Comparison of ENCODE assay signal across 18 cellular contexts in the genomic region with DNA sequence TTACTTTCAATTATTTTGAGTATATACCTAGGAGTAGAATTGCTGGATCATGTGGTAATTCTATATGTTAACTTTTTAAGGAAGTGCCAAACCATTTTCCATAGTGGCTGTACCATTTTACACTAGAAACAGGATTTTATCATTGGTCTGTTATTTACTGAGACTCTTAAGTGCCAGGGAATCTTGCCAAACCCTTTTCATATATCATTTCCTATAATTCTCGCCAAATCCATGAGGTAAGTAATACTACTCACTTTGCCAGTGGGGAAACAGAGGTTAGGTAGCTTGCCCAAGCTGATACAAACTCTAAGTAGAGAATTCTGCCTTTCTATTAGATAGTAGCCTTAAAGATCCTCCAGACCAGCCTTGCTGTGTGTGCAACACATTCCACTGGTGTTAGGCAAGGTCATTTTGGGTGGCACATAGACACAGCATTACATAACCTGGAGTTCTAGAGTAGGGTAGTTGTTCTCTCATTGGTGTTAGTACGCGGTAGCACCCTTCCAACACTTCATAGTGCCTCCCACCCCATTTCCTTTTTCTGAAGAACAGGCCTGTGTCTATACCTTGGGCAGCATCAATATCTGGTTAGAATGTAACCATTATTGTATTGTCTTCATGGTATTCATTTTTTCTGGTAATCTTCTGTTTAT.
DNase-seq lines count a peak whose midpoint lies in the region; ATAC-seq, FAIRE-seq and TF ChIP-seq lines count a peak whose summit lies in the region.
"Had no signal": no experiment of that assay in that cellular context is flagged by ENCODE, and none has a peak within 500 bp of the region (broad histone marks: within the 10 kb centered on the region; RNA-seq: fewer than 3 reads in every experiment).

No MANE protein-coding gene starts in this region.

- H3K27ac ChIP-seq in psoas muscle, result no peak overlapping the region
- H3K27ac ChIP-seq in kidney (ENCODE audit: low read depth in 2 of 2, low read length in 2 of 2), result no peak overlapping the region
- H3K27ac ChIP-seq: KMS-11, neutrophil, SJCRH30, thoracic aorta had no signal

- H3K36me3 ChIP-seq in psoas muscle (ENCODE audit: insufficient read depth in 1 of 2, low read depth in 1 of 2) (no peaks in the 10 kb centered on the region), kidney (ENCODE audit: control insufficient read depth in 1 of 2, insufficient read depth in 2 of 2, low read length in 2 of 2) (no peaks in the 10 kb centered on the region)
- H3K36me3 ChIP-seq: neutrophil, SJCRH30, thoracic aorta had no signal

- FAIRE-seq in GM12891 (lab: Jason Lieb, UNC), result peak; percentile 26
- FAIRE-seq in kidney (lab: Jason Lieb, UNC), result no peak
- FAIRE-seq: colon, endometrium had no signal

- intact Hi-C loops in psoas muscle (cut with DNase I) (no loop called here), kidney (cut with DNase I) (no loop called here)

- TF ChIP-seq POLR2A in GM12891 (IDR thresholded peaks at IDR 0.05; ENCODE audit: low read depth, low read length), result no peak

- H3K9me3 ChIP-seq in psoas muscle (no peaks in the 10 kb centered on the region), kidney (ENCODE audit: control insufficient read depth in 1 of 2, low read length in 2 of 2) (no peaks in the 10 kb centered on the region)
- H3K9me3 ChIP-seq: Caco-2, neutrophil, SJCRH30, thoracic aorta had no signal

- WGBS in psoas muscle, 3 donors, result 46 to 61% (median 50%) methylated on average over 3 of the region's 3 CpGs

- DNase-seq in GM12891 (ENCODE audit: insufficient read length, low spot score), result no peak
- DNase-seq in NCI-H2029 treated with DMSO at 0.1 percent for 48 hours (lab: John Stamatoyannopoulos, UW), result peak; percentile 22
- peak; percentile 76 for DNase-seq in fibroblast of the aortic adventitia (ENCODE audit: low read depth)
- DNase-seq in psoas muscle, result no peak
- no peak for DNase-seq in iPS-NIHi11 (ENCODE audit: low spot score)
- DNase-seq in kidney, result no peak
- no peak for DNase-seq in stimulated activated CD4-positive, alpha-beta T cell treated with anti-CD3 and anti-CD28 coated beads, Interleukin-4, amount 100 ng/mL, for 4 hours
- DNase-seq: activated CD8-positive, alpha-beta memory T cell treated with anti-CD3 and anti-CD28 coated beads for 24 hours; activated T-cell treated with anti-CD3 and anti-CD28 coated beads, Interleukin-2, amount 50 U/mL, for 72 hours; Caco-2; foreskin fibroblast; kidney glomerular epithelial cell; SJCRH30 had no signal

- no peak overlapping the region for H3K9ac ChIP-seq in kidney (ENCODE audit: low read length in 2 of 2)
- H3K9ac ChIP-seq: KMS-11 had no signal

- H3K27me3 ChIP-seq in psoas muscle (ENCODE audit: insufficient read depth in 3 of 3, low read length in 2 of 3), result no peaks in the 10 kb centered on the region
- H3K27me3 ChIP-seq: neutrophil, SJCRH30 had no signal

- H3K4me1 ChIP-seq in psoas muscle (peaks cover 88% of the 10 kb centered on the region), kidney (ENCODE audit: control insufficient read depth in 1 of 2, insufficient read depth in 1 of 2, low read depth in 1 of 2, low read length in 2 of 2) (peaks cover 30 to 36% of the 10 kb centered on the region in 2 donors)
- H3K4me1 ChIP-seq: Caco-2 had no signal

- H3K4me3 ChIP-seq in fibroblast of the aortic adventitia (ENCODE audit: low read depth, low read length) (no peak overlapping the region), psoas muscle (no peak overlapping the region), kidney (ENCODE audit: low read length in 2 of 2) (no peak overlapping the region)
- H3K4me3 ChIP-seq: SJCRH30, thoracic aorta had no signal

- peak in 3 of 4 donors; percentile 50 to 68 (median 57) for ATAC-seq in psoas muscle
- ATAC-seq: activated T-cell treated with anti-CD3 and anti-CD28 coated beads, Interleukin-2, amount 50 U/mL, for 72 hours had no signal

- TF ChIP-seq CTCF in fibroblast of the aortic adventitia (IDR thresholded peaks at IDR 0.05; ENCODE audit: insufficient read depth, low read length), result no peak
- no peak for TF ChIP-seq CTCF in psoas muscle (IDR thresholded peaks at IDR 0.05)
- no peak for TF ChIP-seq CTCF in kidney (IDR thresholded peaks at IDR 0.05; ENCODE audit: borderline replicate concordance, extremely low read depth, insufficient read depth)

TF ChIP-seq in GM12891, 5 proteins besides CTCF, POLR2A, EP300 and RAD21:
- TF ChIP-seq POU2F2 (IDR thresholded peaks at IDR 0.05; ENCODE audit: low read depth, low read length), result no peak
- TF ChIP-seq POLR2AphosphoS5 (IDR thresholded peaks at IDR 0.05; ENCODE audit: low read depth, low read length), result no peak
- no peak for TF ChIP-seq TAF1 (IDR thresholded peaks at IDR 0.05; ENCODE audit: low read depth, low read length)
- TF ChIP-seq PAX5 (IDR thresholded peaks at IDR 0.05; ENCODE audit: insufficient read depth, low read length, severe bottlenecking), result no peak
- no peak for TF ChIP-seq SPI1 (IDR thresholded peaks at IDR 0.05; ENCODE audit: low read depth, low read length)

Comparison
In these comparisons a context has a peak if more than half of its experiments do, and no peak if none do; other contexts are left out.
1. DNase-seq: peak in NCI-H2029 treated with DMSO at 0.1 percent for 48 hours (single experiment) and fibroblast of the aortic adventitia (single experiment); none in GM12891 (single experiment), psoas muscle (0 of 2), iPS-NIHi11 (single experiment), kidney (single experiment) and stimulated activated CD4-positive, alpha-beta T cell treated with anti-CD3 and anti-CD28 coated beads, Interleukin-4, amount 100 ng/mL, for 4 hours (0 of 2).